In the genomic region with DNA sequence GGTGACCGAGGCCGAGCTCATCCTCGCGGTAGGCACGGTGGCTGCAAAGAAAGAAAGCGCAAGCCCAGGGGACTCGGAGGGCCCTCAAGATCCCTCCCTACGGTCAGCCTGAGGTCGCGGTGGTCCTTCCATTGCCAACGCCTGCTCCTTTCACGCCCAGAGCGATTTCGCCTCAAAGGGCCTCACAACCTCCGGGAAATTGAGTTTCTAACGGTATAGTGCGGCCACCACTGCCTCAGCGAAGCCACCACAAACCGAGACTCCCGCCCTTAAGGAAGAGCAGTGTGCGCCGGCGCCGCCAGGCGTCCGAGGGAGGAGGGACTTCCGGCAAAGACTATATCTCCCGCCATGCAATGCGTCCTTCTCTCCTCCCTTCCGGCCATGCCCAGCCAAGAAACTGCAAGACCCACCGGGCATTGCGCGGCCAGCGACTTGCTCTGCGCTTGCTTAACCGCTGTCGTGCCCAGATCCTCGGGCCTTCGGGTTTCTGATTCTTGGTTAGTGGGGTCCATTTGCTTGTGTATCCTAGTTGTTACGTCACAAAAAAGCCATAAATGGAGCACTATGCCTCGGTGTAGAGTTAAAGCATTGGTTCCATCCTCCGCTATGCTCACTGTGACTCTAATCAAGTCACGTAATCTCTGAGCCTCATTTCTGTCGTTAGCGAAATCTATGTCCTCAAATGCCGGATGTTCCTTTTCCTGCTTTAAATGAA, we compare ENCODE assay signal across 8 cellular contexts.
DNase-seq lines count a peak whose midpoint lies in the region; ATAC-seq and FAIRE-seq lines count a peak whose summit lies in the region.

A gene with protein sequence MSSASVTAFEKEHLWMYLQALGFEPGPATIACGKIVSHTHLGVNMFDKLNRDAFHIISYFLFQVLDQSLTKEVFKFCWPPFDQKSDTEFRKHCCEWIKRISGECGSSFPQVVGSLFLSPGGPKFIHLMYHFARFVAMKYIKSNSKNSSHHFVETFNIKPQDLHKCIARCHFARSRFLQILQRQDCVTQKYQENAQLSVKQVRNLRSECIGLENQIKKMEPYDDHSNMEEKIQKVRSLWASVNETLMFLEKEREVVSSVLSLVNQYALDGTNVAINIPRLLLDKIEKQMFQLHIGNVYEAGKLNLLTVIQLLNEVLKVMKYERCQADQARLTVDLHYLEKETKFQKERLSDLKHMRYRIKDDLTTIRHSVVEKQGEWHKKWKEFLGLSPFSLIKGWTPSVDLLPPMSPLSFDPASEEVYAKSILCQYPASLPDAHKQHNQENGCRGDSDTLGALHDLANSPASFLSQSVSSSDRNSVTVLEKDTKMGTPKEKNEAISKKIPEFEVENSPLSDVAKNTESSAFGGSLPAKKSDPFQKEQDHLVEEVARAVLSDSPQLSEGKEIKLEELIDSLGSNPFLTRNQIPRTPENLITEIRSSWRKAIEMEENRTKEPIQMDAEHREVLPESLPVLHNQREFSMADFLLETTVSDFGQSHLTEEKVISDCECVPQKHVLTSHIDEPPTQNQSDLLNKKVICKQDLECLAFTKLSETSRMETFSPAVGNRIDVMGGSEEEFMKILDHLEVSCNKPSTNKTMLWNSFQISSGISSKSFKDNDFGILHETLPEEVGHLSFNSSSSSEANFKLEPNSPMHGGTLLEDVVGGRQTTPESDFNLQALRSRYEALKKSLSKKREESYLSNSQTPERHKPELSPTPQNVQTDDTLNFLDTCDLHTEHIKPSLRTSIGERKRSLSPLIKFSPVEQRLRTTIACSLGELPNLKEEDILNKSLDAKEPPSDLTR (minus strand): TSS at position 274 of the 715 bp plus-strand sequence. CDS start 253 bp downstream, at position 21.

- peak; percentile 73 for DNase-seq in GM19240 (ENCODE audit: insufficient read length, low spot score)
- peak; percentile 96 to 98 for DNase-seq in NCI-H526 (lab: John Stamatoyannopoulos, UW)
- peak; percentile 90 for DNase-seq in activated CD4-positive, alpha-beta T cell treated with anti-CD3 and anti-CD28 coated beads for 48 hours
- peak; percentile 94 for DNase-seq in kidney glomerular epithelial cell (lab: John Stamatoyannopoulos, UW)
- DNase-seq in stimulated activated CD4-positive, alpha-beta T cell treated with anti-CD3 and anti-CD28 coated beads, Interleukin-1b, Interleukin-23, amount 100 ng/mL, for 1 hour (ENCODE audit: low read depth in 2 of 2) = peak; percentile 52 to 82

- no peaks in the 10 kb centered on the region for H3K27me3 ChIP-seq in BLaER1 treated with 17β-estradiol and CSF1 and Interleukin-3, amounts not matched to agents 10 nM and 100 nM

- no peaks in the 10 kb centered on the region; a peak in 1 of 22 replicates for H3K9me3 ChIP-seq in BLaER1 treated with 17β-estradiol and CSF1 and Interleukin-3, amounts not matched to agents 10 nM and 100 nM (replicated peaks in 1 of 11)

- H3K4me3 ChIP-seq in BLaER1 treated with 17β-estradiol and CSF1 and Interleukin-3, amounts not matched to agents 10 nM and 100 nM = peak within 1 kb of the TSS; percentile 81 to 94 (median 90)

- peak; percentile 97 for ATAC-seq in HG03460 (IDR thresholded peaks at IDR 0.05; ENCODE audit: unreplicated experiment)

- peaks cover 4 to 36% (median 30%) of the 10 kb centered on the region in 11 experiments; a peak in 19 of 22 replicates for H3K36me3 ChIP-seq in BLaER1 treated with 17β-estradiol and CSF1 and Interleukin-3, amounts not matched to agents 10 nM and 100 nM

- peaks cover 26 to 35% (median 32%) of the 10 kb centered on the region in 10 experiments for H3K4me1 ChIP-seq in BLaER1 treated with 17β-estradiol and CSF1 and Interleukin-3, amounts not matched to agents 10 nM and 100 nM

- peak within 1 kb of the TSS; percentile 55 to 91 (median 88); a peak in 21 of 22 replicates for H3K27ac ChIP-seq in BLaER1 treated with 17β-estradiol and CSF1 and Interleukin-3, amounts not matched to agents 10 nM and 100 nM

- H3K4me2 ChIP-seq in BLaER1 treated with 17β-estradiol and CSF1 and Interleukin-3, amounts not matched to agents 10 nM and 100 nM = peak within 1 kb of the TSS; percentile 87 to 97 (median 94)

- FAIRE-seq in colon (lab: Jason Lieb, UNC) = peak; percentile 61

- H3K9ac ChIP-seq in BLaER1 treated with 17β-estradiol and CSF1 and Interleukin-3, amounts not matched to agents 10 nM and 100 nM = peak within 1 kb of the TSS; percentile 85 to 94 (median 91)

- H4K20me1 ChIP-seq in BLaER1 treated with 17β-estradiol and CSF1 and Interleukin-3, amounts not matched to agents 10 nM and 100 nM = peaks cover 0 to 38% (median 23%) of the 10 kb centered on the region in 11 experiments; a peak in 14 of 22 replicates

Comparison
In these comparisons a context has a peak if more than half of its experiments do, and no peak if none do; other contexts are left out.
1. Peak in every context shown above with its lines: DNase-seq, ATAC-seq, H3K4me3 ChIP-seq and H3K27ac ChIP-seq.